Comparison of ENCODE assay signal across 17 cellular contexts in genomic region chr3:42823351-42823750, GRCh38. TPM values are rescaled to one million over a fixed set of nuclear protein-coding genes. Genes with fewer than 3 reads are reported as not detected.
A peak's percentile ranks its signal among the peaks of the same experiment; 100 is the strongest.
DNase-seq lines count a peak whose midpoint lies in the region; ATAC-seq and TF ChIP-seq lines count a peak whose summit lies in the region.
"Had no signal": no experiment of that assay in that cellular context is flagged by ENCODE, and none has a peak within 500 bp of the region (broad histone marks: within the 10 kb centered on the region; RNA-seq: fewer than 3 reads in every experiment).

No MANE protein-coding gene starts in this region.

- H3K4me1 ChIP-seq in hepatocyte (ENCODE audit: insufficient read depth) (peaks cover 12% of the 10 kb centered on the region), upper lobe of right lung (peaks cover 3% of the 10 kb centered on the region), stomach (peaks cover 4 to 22% (median 12%) of the 10 kb centered on the region in 4 donors)

- DNase-seq in DMS79 (lab: John Stamatoyannopoulos, UW): peak; percentile 86
- DNase-seq in NCI-H1105 (lab: John Stamatoyannopoulos, UW): peak; percentile 52
- no peak for DNase-seq in T-helper 17 cell
- no peak for DNase-seq in hepatocyte (ENCODE audit: low spot score)
- DNase-seq in upper lobe of right lung: no peak
- no peak for DNase-seq in stomach
- DNase-seq in activated T-cell treated with anti-CD3 and anti-CD28 coated beads, Interleukin-2, amount 50 U/mL, for 72 hours: no peak
- DNase-seq in occipital lobe (lab: John Stamatoyannopoulos, UW): no peak
- DNase-seq: activated naive CD4-positive, alpha-beta T cell treated with anti-CD3 and anti-CD28 coated beads, Interleukin-2, amount 10 ng/mL, durations not matched to agents 7 days and 5 days; mucosa of descending colon; NCI-H446 treated with DMSO at 0.1 percent for 48 hours; SHP77; stimulated activated CD4-positive, alpha-beta T cell treated with anti-CD3 and anti-CD28 coated beads, Interleukin-4, amount 100 ng/mL, for 4 hours; stimulated activated naive CD4-positive, alpha-beta T cell treated with Interleukin-2 at 50 U/mL for 16 hours had no signal

- peaks cover 55% of the 10 kb centered on the region for H3K27me3 Mint-ChIP-seq in T-helper 17 cell
- peaks cover 7% of the 10 kb centered on the region for H3K27me3 Mint-ChIP-seq in activated T-cell treated with anti-CD3 and anti-CD28 coated beads, Interleukin-2, amount 50 U/mL, for 72 hours (ENCODE audit: low read depth)

- TF ChIP-seq CTCF in hepatocyte (IDR thresholded peaks at IDR 0.05; ENCODE audit: poor library complexity) (no peak), upper lobe of right lung (IDR thresholded peaks at IDR 0.05) (no peak), stomach (IDR thresholded peaks at IDR 0.05) (no peak)

- no peaks in the 10 kb centered on the region for H3K9me3 Mint-ChIP-seq in activated T-cell treated with anti-CD3 and anti-CD28 coated beads, Interleukin-2, amount 50 U/mL, for 72 hours
- H3K9me3 Mint-ChIP-seq: activated naive CD4-positive, alpha-beta T cell treated with anti-CD3 and anti-CD28 coated beads, Interleukin-2, amount 10 ng/mL, durations not matched to agents 7 days and 5 days; central memory CD8-positive, alpha-beta T cell had no signal

- peaks cover 4% of the 10 kb centered on the region for H3K4me1 Mint-ChIP-seq in T-helper 17 cell
- no peaks in the 10 kb centered on the region for H3K4me1 Mint-ChIP-seq in activated T-cell treated with anti-CD3 and anti-CD28 coated beads, Interleukin-2, amount 50 U/mL, for 72 hours (ENCODE audit: low read depth)
- H3K4me1 Mint-ChIP-seq: activated naive CD4-positive, alpha-beta T cell treated with anti-CD3 and anti-CD28 coated beads, Interleukin-2, amount 10 ng/mL, durations not matched to agents 7 days and 5 days; central memory CD8-positive, alpha-beta T cell had no signal

- no peak for ATAC-seq in T-helper 17 cell
- no peak for ATAC-seq in upper lobe of right lung
- no peak for ATAC-seq in activated T-cell treated with anti-CD3 and anti-CD28 coated beads, Interleukin-2, amount 50 U/mL, for 72 hours (replicated peaks in 1 of 2)
- ATAC-seq: mucosa of descending colon had no signal

- no peak overlapping the region for H3K4me3 ChIP-seq in hepatocyte
- H3K4me3 ChIP-seq in upper lobe of right lung: no peak overlapping the region
- H3K4me3 ChIP-seq in stomach: no peak overlapping the region
- H3K4me3 ChIP-seq: esophagus muscularis mucosa, mucosa of descending colon had no signal

- peak overlapping the region; percentile 10 for H3K27ac ChIP-seq in hepatocyte
- no peak overlapping the region for H3K27ac ChIP-seq in upper lobe of right lung
- H3K27ac ChIP-seq in stomach: no peak overlapping the region
- H3K27ac ChIP-seq: esophagus muscularis mucosa had no signal

- H2AFZ ChIP-seq in hepatocyte: no peak overlapping the region

- peaks cover 3% of the 10 kb centered on the region for H3K36me3 Mint-ChIP-seq in T-helper 17 cell (ENCODE audit: low read depth)
- no peaks in the 10 kb centered on the region for H3K36me3 Mint-ChIP-seq in activated T-cell treated with anti-CD3 and anti-CD28 coated beads, Interleukin-2, amount 50 U/mL, for 72 hours (ENCODE audit: insufficient read depth in 2 of 2)
- H3K36me3 Mint-ChIP-seq: activated naive CD4-positive, alpha-beta T cell treated with anti-CD3 and anti-CD28 coated beads, Interleukin-2, amount 10 ng/mL, durations not matched to agents 7 days and 5 days had no signal

- H3K36me3 ChIP-seq in hepatocyte (replicated peaks; ENCODE audit: insufficient read depth, low read depth): no peaks in the 10 kb centered on the region
- H3K36me3 ChIP-seq in upper lobe of right lung: no peaks in the 10 kb centered on the region
- no peaks in the 10 kb centered on the region for H3K36me3 ChIP-seq in stomach
- H3K36me3 ChIP-seq: esophagus muscularis mucosa had no signal

- no peak for TF ChIP-seq EP300 in stomach (IDR thresholded peaks at IDR 0.05)

- H3K27me3 ChIP-seq in hepatocyte (no peaks in the 10 kb centered on the region), upper lobe of right lung (no peaks in the 10 kb centered on the region), stomach (no peaks in the 10 kb centered on the region)
- H3K27me3 ChIP-seq: esophagus muscularis mucosa had no signal

- H3K27ac Mint-ChIP-seq in T-helper 17 cell: peak overlapping the region; percentile 6
- no peak overlapping the region for H3K27ac Mint-ChIP-seq in activated T-cell treated with anti-CD3 and anti-CD28 coated beads, Interleukin-2, amount 50 U/mL, for 72 hours
- H3K27ac Mint-ChIP-seq: activated naive CD4-positive, alpha-beta T cell treated with anti-CD3 and anti-CD28 coated beads, Interleukin-2, amount 10 ng/mL, durations not matched to agents 7 days and 5 days had no signal

- no peak for TF ChIP-seq POLR2A in stomach (IDR thresholded peaks at IDR 0.05)

- H3K9me2 ChIP-seq in hepatocyte (replicated peaks; ENCODE audit: insufficient read depth): no peaks in the 10 kb centered on the region

- intact Hi-C loops in upper lobe of right lung (cut with DNase I): no loop called here
- intact Hi-C loops in stomach (cut with DNase I; ENCODE audit: low total_unique reads): no loop called here

- H3K9me3 ChIP-seq in T-helper 17 cell (ENCODE audit: control insufficient read depth, low read length, poor library complexity, severe bottlenecking) (no peaks in the 10 kb centered on the region), hepatocyte (ENCODE audit: low read depth) (no peaks in the 10 kb centered on the region), upper lobe of right lung (no peaks in the 10 kb centered on the region), stomach (no peaks in the 10 kb centered on the region)
- H3K9me3 ChIP-seq: esophagus muscularis mucosa, mucosa of descending colon had no signal

- H3K79me2 ChIP-seq in hepatocyte: no peaks in the 10 kb centered on the region

- H4K20me1 ChIP-seq in hepatocyte (ENCODE audit: insufficient read depth, poor library complexity, severe bottlenecking): no peaks in the 10 kb centered on the region

- 65% methylated on average over 2 of the region's 2 CpGs for WGBS in hepatocyte (ENCODE audit: low lambda C conversion rate, missing lambda C conversion rate)
- whole genome bisulfite sequencing in stomach, 5 donors: 62 to 82% (median 73%) methylated on average over 2 of the region's 2 CpGs

- no peak overlapping the region for H3K4me2 ChIP-seq in hepatocyte

- no peak overlapping the region for H3K4me3 Mint-ChIP-seq in T-helper 17 cell
- H3K4me3 Mint-ChIP-seq in activated T-cell treated with anti-CD3 and anti-CD28 coated beads, Interleukin-2, amount 50 U/mL, for 72 hours: no peak overlapping the region
- H3K4me3 Mint-ChIP-seq: activated naive CD4-positive, alpha-beta T cell treated with anti-CD3 and anti-CD28 coated beads, Interleukin-2, amount 10 ng/mL, durations not matched to agents 7 days and 5 days; central memory CD8-positive, alpha-beta T cell had no signal

RNA-seq across cellular contexts. Expression of gene ACKR2, which starts 14.1 kb away (rescaled TPM):
- under 1 TPM; 0.10 to 0.35 TPM for total RNA-seq in T-helper 17 cell
- total RNA-seq in hepatocyte: 1.9 and 3.9 TPM in 2 replicates
- polyA plus RNA-seq in hepatocyte: 1.7 and 2.3 TPM in 2 replicates
- total RNA-seq in upper lobe of right lung: 5.2 TPM
- 1 to 10 TPM in 1 of 5 donors, under 1 TPM in 1, not detected in 3; 0.72 to 2.4 TPM for total RNA-seq in stomach
- polyA plus RNA-seq in stomach: under 1 TPM; 0.15 to 0.50 (median 0.30) TPM
- total RNA-seq in activated T-cell treated with anti-CD3 and anti-CD28 coated beads, Interleukin-2, amount 50 U/mL, for 72 hours: 1 to 10 TPM; 1.1 to 1.2 TPM
- 0.16 TPM for total RNA-seq in occipital lobe

RNA-seq across cellular contexts. Expression of gene HIGD1A, which starts 19.1 kb away (rescaled TPM):
- total RNA-seq in T-helper 17 cell (10 to 100 TPM; 20.7 to 29.2 TPM), hepatocyte (252 and 266 TPM in 2 replicates), upper lobe of right lung (79.7 TPM), stomach (100 to 1,000 TPM in 2 of 5 donors, 10 to 100 TPM in 3; 62.0 to 313 (median 98.8) TPM), occipital lobe (117 TPM)
- polyA plus RNA-seq in hepatocyte (212 and 218 TPM in 2 replicates), stomach (100 to 1,000 TPM; 202 to 413 (median 311) TPM)
- total RNA-seq in activated T-cell treated with anti-CD3 and anti-CD28 coated beads, Interleukin-2, amount 50 U/mL, for 72 hours: 10 to 100 TPM; 54.0 to 63.8 TPM

RNA-seq across cellular contexts. Expression of gene CCDC13, which starts 50.3 kb away (rescaled TPM):
- under 1 TPM in 1 of 2 donors, not detected in 1; 0.94 TPM for total RNA-seq in T-helper 17 cell
- 0.63 TPM in 1 of 2 replicates, not detected in the other for total RNA-seq in hepatocyte
- 2.1 TPM in 1 of 2 replicates, not detected in the other for polyA plus RNA-seq in hepatocyte
- 0.87 TPM for total RNA-seq in upper lobe of right lung
- 10 to 100 TPM in 2 of 5 donors, 1 to 10 TPM in 1, under 1 TPM in 1, not detected in 1; 0.58 to 31.7 (median 10.0) TPM for total RNA-seq in stomach
- polyA plus RNA-seq in stomach: 1 to 10 TPM in 1 of 3 donors, under 1 TPM in 2; 0.44 to 2.9 (median 0.53) TPM
- under 1 TPM; 0.32 to 0.70 TPM for total RNA-seq in activated T-cell treated with anti-CD3 and anti-CD28 coated beads, Interleukin-2, amount 50 U/mL, for 72 hours
- total RNA-seq in occipital lobe: 3.6 TPM

RNA-seq across cellular contexts. Expression of gene CYP8B1, which starts 52.3 kb away (rescaled TPM):
- total RNA-seq in T-helper 17 cell: not detected
- total RNA-seq in hepatocyte: 5.7 and 5.9 TPM in 2 replicates
- 2.2 and 4.5 TPM in 2 replicates for polyA plus RNA-seq in hepatocyte
- total RNA-seq in upper lobe of right lung: not detected
- not detected for total RNA-seq in stomach
- polyA plus RNA-seq in stomach: under 1 TPM in 1 of 3 donors, not detected in 2; 0.10 TPM
- not detected for total RNA-seq in activated T-cell treated with anti-CD3 and anti-CD28 coated beads, Interleukin-2, amount 50 U/mL, for 72 hours
- total RNA-seq in occipital lobe: not detected
- total RNA-seq: activated CD8-positive, alpha-beta memory T cell treated with anti-CD3 and anti-CD28 coated beads for 36 hours; esophagus muscularis mucosa; mucosa of descending colon had no signal

Comparison
In these comparisons a context has a peak if more than half of its experiments do, and no peak if none do; other contexts are left out.
1. DNase-seq: peak in DMS79 (single experiment) and NCI-H1105 (single experiment); none in T-helper 17 cell (0 of 3), hepatocyte (single experiment), upper lobe of right lung (single experiment), stomach (single experiment), activated T-cell treated with anti-CD3 and anti-CD28 coated beads, Interleukin-2, amount 50 U/mL, for 72 hours (0 of 2) and occipital lobe (single experiment).